1 cellular context compared by ENCODE assay signal in genomic region chr10:53357587-53357986, GRCh38.
TF ChIP-seq lines count a peak whose summit lies in the region.

No MANE protein-coding gene starts in this region.

TF ChIP-seq in GM23338, 12 proteins besides CTCF, POLR2A, EP300 and RAD21 (continued from another document):
- TF ChIP-seq ZNF462 (CRISPR knock-in tag; IDR thresholded peaks at IDR 0.05) (no peak), JUNB (IDR thresholded peaks at IDR 0.05; ENCODE audit: unreplicated experiment) (no peak)
